In genomic region chr7:100678291-100678984, GRCh38 we compare ENCODE assay signal across 11 cellular contexts. TPM values are rescaled to one million over a fixed set of nuclear protein-coding genes. Genes with fewer than 3 reads are reported as not detected.
DNase-seq lines count a peak whose midpoint lies in the region; ATAC-seq and TF ChIP-seq lines count a peak whose summit lies in the region.
"Had no signal": no experiment of that assay in that cellular context is flagged by ENCODE, and none has a peak within 500 bp of the region (broad histone marks: within the 10 kb centered on the region; RNA-seq: fewer than 3 reads in every experiment).

No MANE protein-coding gene starts in this region.

- ATAC-seq in activated B cell treated with CpG ODN at 0.5 μM for 24 hours (ENCODE audit: low read depth) (no peak), right cardiac atrium (no peak)
- ATAC-seq: foreskin keratinocyte; stimulated activated naive CD8-positive, alpha-beta T cell treated with anti-CD3 and anti-CD28 coated beads, Interleukin-15, amount 100 ng/mL, for 72 hours had no signal

- POLR2A ChIA-PET in activated B cell treated with CpG ODN at 0.5 μM for 24 hours (lab: Charles Lee) = interaction anchor here (0.6 to 6.3 kb wide), 4 partner anchors 27 to 196 kb away, joined by 3 to 60 read pairs (median 4); partner anchors contain the start of genes FBXO24, LRCH4, POP7 and SRRT

- no peak for DNase-seq in activated naive CD4-positive, alpha-beta T cell treated with anti-CD3 and anti-CD28 coated beads for 36 hours
- no peak for DNase-seq in activated naive CD4-positive, alpha-beta T cell treated with anti-CD3 and anti-CD28 coated beads, Interleukin-2, amount 50 U/mL, for 16 hours
- DNase-seq in activated B cell treated with CpG ODN at 0.5 μM for 24 hours = no peak
- DNase-seq in right cardiac atrium = peak; percentile 35 to 81 (median 74)
- DNase-seq in tibial artery = no peak
- DNase-seq in NCI-H1048 (lab: John Stamatoyannopoulos, UW) = no peak
- no peak for DNase-seq in mucosa of gallbladder (ENCODE audit: low spot score)
- no peak for DNase-seq in KG1 (lab: John Stamatoyannopoulos, UW)
- DNase-seq: activated CD4-positive, alpha-beta T cell treated with anti-CD3 and anti-CD28 coated beads for 48 hours; foreskin keratinocyte; stimulated activated naive CD8-positive, alpha-beta T cell treated with anti-CD3 and anti-CD28 coated beads, Interleukin-15, amount 100 ng/mL, for 72 hours had no signal

- CTCF ChIA-PET in activated naive CD4-positive, alpha-beta T cell treated with anti-CD3 and anti-CD28 coated beads for 36 hours (lab: Charles Lee) = interaction anchor here (1.2 to 4.4 kb wide), 2 partner anchors 13 to 27 kb away, joined by 6 to 43 read pairs; partner anchors contain the start of gene POP7
- CTCF ChIA-PET in activated B cell treated with CpG ODN at 0.5 μM for 24 hours (lab: Charles Lee) = interaction anchor here (1.4 to 1.8 kb wide), 2 partner anchors 13 to 73 kb away, joined by 4 to 7 read pairs; no protein-coding TSS in a partner anchor

- 71% methylated on average over 35 of the region's 35 CpGs for WGBS in right cardiac atrium

- peaks cover 25% of the 10 kb centered on the region for H3K4me1 Mint-ChIP-seq in activated naive CD4-positive, alpha-beta T cell treated with anti-CD3 and anti-CD28 coated beads for 36 hours (ENCODE audit: low read depth)
- peaks cover 5% of the 10 kb centered on the region for H3K4me1 Mint-ChIP-seq in activated B cell treated with CpG ODN at 0.5 μM for 24 hours

- H3K36me3 ChIP-seq in tibial artery = peaks cover 50 to 70% (median 65%) of the 10 kb centered on the region in 3 donors

- H3K4me3 ChIP-seq in right cardiac atrium (ENCODE audit: low read length) = no peak overlapping the region
- no peak overlapping the region for H3K4me3 ChIP-seq in tibial artery

- peak overlapping the region; percentile 62 for H3K27ac Mint-ChIP-seq in activated naive CD4-positive, alpha-beta T cell treated with anti-CD3 and anti-CD28 coated beads for 36 hours
- H3K27ac Mint-ChIP-seq in activated B cell treated with CpG ODN at 0.5 μM for 24 hours = peak overlapping the region; percentile 24

- H3K4me3 Mint-ChIP-seq in activated naive CD4-positive, alpha-beta T cell treated with anti-CD3 and anti-CD28 coated beads for 36 hours = no peak overlapping the region
- H3K4me3 Mint-ChIP-seq in activated B cell treated with CpG ODN at 0.5 μM for 24 hours = no peak overlapping the region

- H3K27ac ChIP-seq in right cardiac atrium (ENCODE audit: low read length) (no peak overlapping the region), tibial artery (peak overlapping the region; percentile 10 to 39)
- H3K27ac ChIP-seq: foreskin keratinocyte had no signal

- intact Hi-C loops in activated naive CD4-positive, alpha-beta T cell treated with anti-CD3 and anti-CD28 coated beads for 36 hours (cut with micrococcal nuclease) = loop anchor here (5.0 kb wide), 2 partner anchors 51 to 201 kb away; partner anchors contain the start of gene TSC22D4
- intact Hi-C loops in activated B cell treated with CpG ODN at 0.5 μM for 24 hours (cut with micrococcal nuclease) (loop anchor here (10.0 kb wide), 1 partner anchor 594 kb away; the partner anchor contains the start of genes COPS6 and ZNF3), right cardiac atrium (cut with DNase I) (loop anchor here in 1 of 4 donors (10.0 kb wide), 2 partner anchors 64 to 94 kb away; partner anchors contain the start of genes FBXO24, LRCH4 and MOSPD3), tibial artery (cut with DNase I; ENCODE audit: low total_unique reads) (loop anchor here (5.0 to 10.0 kb wide), 2 partner anchors 91 to 204 kb away; partner anchors contain the start of genes FBXO24, LRCH4 and TSC22D4)

- no peaks in the 10 kb centered on the region for H3K27me3 Mint-ChIP-seq in activated naive CD4-positive, alpha-beta T cell treated with anti-CD3 and anti-CD28 coated beads for 36 hours (ENCODE audit: low read depth)
- H3K27me3 Mint-ChIP-seq in activated B cell treated with CpG ODN at 0.5 μM for 24 hours = no peaks in the 10 kb centered on the region
- H3K27me3 Mint-ChIP-seq: stimulated activated naive CD8-positive, alpha-beta T cell treated with anti-CD3 and anti-CD28 coated beads, Interleukin-15, amount 100 ng/mL, for 72 hours had no signal

- no peaks in the 10 kb centered on the region for H3K27me3 ChIP-seq in right cardiac atrium (ENCODE audit: control insufficient read depth, insufficient read depth)
- H3K27me3 ChIP-seq in tibial artery = no peaks in the 10 kb centered on the region
- H3K27me3 ChIP-seq: foreskin keratinocyte had no signal

- H3K36me3 Mint-ChIP-seq in activated naive CD4-positive, alpha-beta T cell treated with anti-CD3 and anti-CD28 coated beads for 36 hours (ENCODE audit: low read depth) = peaks cover 19% of the 10 kb centered on the region
- H3K36me3 Mint-ChIP-seq in activated B cell treated with CpG ODN at 0.5 μM for 24 hours (ENCODE audit: low read depth) = peaks cover 59% of the 10 kb centered on the region

- H3K9me3 ChIP-seq in right cardiac atrium (ENCODE audit: control insufficient read depth, low read length) (no peaks in the 10 kb centered on the region), tibial artery (no peaks in the 10 kb centered on the region)

- no peaks in the 10 kb centered on the region for H3K9me3 Mint-ChIP-seq in activated naive CD4-positive, alpha-beta T cell treated with anti-CD3 and anti-CD28 coated beads for 36 hours
- no peaks in the 10 kb centered on the region for H3K9me3 Mint-ChIP-seq in activated B cell treated with CpG ODN at 0.5 μM for 24 hours
- H3K9me3 Mint-ChIP-seq: stimulated activated naive CD8-positive, alpha-beta T cell treated with anti-CD3 and anti-CD28 coated beads, Interleukin-15, amount 100 ng/mL, for 72 hours had no signal

- H3K4me1 ChIP-seq in right cardiac atrium (ENCODE audit: control insufficient read depth, insufficient read depth, low read length) = peaks cover 2% of the 10 kb centered on the region
- H3K4me1 ChIP-seq in tibial artery = peaks cover 0 to 32% (median 12%) of the 10 kb centered on the region in 4 donors
- H3K4me1 ChIP-seq: foreskin keratinocyte had no signal

- TF ChIP-seq CTCF in activated B cell treated with CpG ODN at 0.5 μM for 24 hours (IDR thresholded peaks at IDR 0.05) (no peak), tibial artery (IDR thresholded peaks at IDR 0.05) (no peak)

RNA-seq across cellular contexts. Expression of gene GNB2, which starts 4.9 kb away (rescaled TPM):
- 100 to 1,000 TPM; 221 TPM for total RNA-seq in activated naive CD4-positive, alpha-beta T cell treated with anti-CD3 and anti-CD28 coated beads for 36 hours
- total RNA-seq in activated B cell treated with CpG ODN at 0.5 μM for 24 hours (129 and 132 TPM in 2 replicates), right cardiac atrium (100 to 1,000 TPM; 128 to 160 (median 132) TPM), mucosa of gallbladder (236 TPM)
- 115 TPM for polyA plus RNA-seq in right cardiac atrium

RNA-seq across cellular contexts. Expression of gene GIGYF1, which starts 15.6 kb away (rescaled TPM):
- total RNA-seq in activated naive CD4-positive, alpha-beta T cell treated with anti-CD3 and anti-CD28 coated beads for 36 hours = 10 to 100 TPM; 32.8 to 37.8 TPM
- total RNA-seq in activated B cell treated with CpG ODN at 0.5 μM for 24 hours = 66.5 and 76.6 TPM in 2 replicates
- 10 to 100 TPM; 26.7 to 39.6 (median 32.7) TPM for total RNA-seq in right cardiac atrium
- 26.2 TPM for polyA plus RNA-seq in right cardiac atrium
- 56.2 TPM for total RNA-seq in mucosa of gallbladder

RNA-seq across cellular contexts. Expression of gene ACTL6B, which starts 22.2 kb away (rescaled TPM):
- not detected for total RNA-seq in activated naive CD4-positive, alpha-beta T cell treated with anti-CD3 and anti-CD28 coated beads for 36 hours
- total RNA-seq in activated B cell treated with CpG ODN at 0.5 μM for 24 hours (not detected in 2 replicates), right cardiac atrium (not detected), mucosa of gallbladder (0.14 TPM)
- not detected for polyA plus RNA-seq in right cardiac atrium
- total RNA-seq: foreskin keratinocyte had no signal
- polyA plus RNA-seq: foreskin keratinocyte had no signal

RNA-seq across cellular contexts. Expression of gene POP7, which starts 27.5 kb away (rescaled TPM):
- 10 to 100 TPM; 23.2 to 29.6 TPM for total RNA-seq in activated naive CD4-positive, alpha-beta T cell treated with anti-CD3 and anti-CD28 coated beads for 36 hours
- total RNA-seq in activated B cell treated with CpG ODN at 0.5 μM for 24 hours (21.5 and 21.7 TPM in 2 replicates), right cardiac atrium (10 to 100 TPM; 21.4 to 26.4 (median 24.2) TPM), mucosa of gallbladder (25.9 TPM)
- polyA plus RNA-seq in right cardiac atrium = 37.2 TPM

RNA-seq across cellular contexts. Expression of gene TFR2, which starts 37.1 kb away (rescaled TPM):
- 1 to 10 TPM; 4.2 to 5.1 TPM for total RNA-seq in activated naive CD4-positive, alpha-beta T cell treated with anti-CD3 and anti-CD28 coated beads for 36 hours
- 7.5 and 8.5 TPM in 2 replicates for total RNA-seq in activated B cell treated with CpG ODN at 0.5 μM for 24 hours
- total RNA-seq in right cardiac atrium = under 1 TPM in 3 of 4 donors, not detected in 1; 0.25 to 0.41 (median 0.26) TPM
- 0.14 TPM for polyA plus RNA-seq in right cardiac atrium
- total RNA-seq in mucosa of gallbladder = 13.8 TPM

Comparison
In these comparisons a context has a peak if more than half of its experiments do, and no peak if none do; other contexts are left out.
1. DNase-seq: peak in right cardiac atrium (3 of 3); none in activated naive CD4-positive, alpha-beta T cell treated with anti-CD3 and anti-CD28 coated beads for 36 hours (single experiment), activated naive CD4-positive, alpha-beta T cell treated with anti-CD3 and anti-CD28 coated beads, Interleukin-2, amount 50 U/mL, for 16 hours (single experiment), activated B cell treated with CpG ODN at 0.5 μM for 24 hours (single experiment), tibial artery (0 of 2), NCI-H1048 (single experiment), mucosa of gallbladder (single experiment) and KG1 (single experiment).